8 cellular contexts compared by ENCODE assay signal in the genomic region with DNA sequence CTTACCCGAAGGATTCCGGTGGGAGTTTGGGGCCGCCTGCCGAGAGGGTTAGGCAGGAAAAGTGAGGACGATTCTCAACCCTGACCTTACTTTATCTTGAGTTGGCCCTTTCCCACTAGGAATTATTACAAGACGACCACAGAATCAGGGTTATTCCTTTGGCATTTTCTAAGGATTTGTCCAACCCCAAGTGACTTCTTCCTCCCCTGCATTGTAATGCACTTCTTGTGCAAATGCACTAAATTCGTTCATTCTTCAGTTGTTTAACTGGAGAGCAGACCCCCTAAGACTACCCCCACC. TPM values are rescaled to one million over a fixed set of nuclear protein-coding genes. Genes with fewer than 3 reads are reported as not detected.
DNase-seq lines count a peak whose midpoint lies in the region; ATAC-seq and TF ChIP-seq lines count a peak whose summit lies in the region.

No MANE protein-coding gene starts in this region.

- no peaks in the 10 kb centered on the region for H3K9me3 Mint-ChIP-seq in natural killer cell

- in situ Hi-C loops in GM13976 (cut with MboI; ENCODE audit: low sequenced_read_pairs, unreplicated experiment): no loop called here

- H3K27ac Mint-ChIP-seq in natural killer cell: peak overlapping the region; percentile 91 to 99

- intact Hi-C loops in dorsolateral prefrontal cortex (cut with DNase I) (no loop called here), natural killer cell (cut with micrococcal nuclease) (no loop called here)

- H3K4me3 Mint-ChIP-seq in natural killer cell: peak overlapping the region; percentile 94

- no peak for ATAC-seq in natural killer cell
- no peak for ATAC-seq in HG02852 (IDR thresholded peaks at IDR 0.05; ENCODE audit: unreplicated experiment)

- no peaks in the 10 kb centered on the region for H3K9me2 ChIP-seq in MM.1S (replicated peaks; ENCODE audit: insufficient read depth, low read length)

- peaks cover 26% of the 10 kb centered on the region for H3K4me1 ChIP-seq in BLaER1
- peaks cover 23% of the 10 kb centered on the region for H3K4me1 ChIP-seq in MM.1S (ENCODE audit: low read length)

- TF ChIP-seq CTCF in MM.1S (IDR thresholded peaks at IDR 0.05; ENCODE audit: low read length): no peak
- TF ChIP-seq CTCF in dorsolateral prefrontal cortex (IDR thresholded peaks at IDR 0.05 in 54 of 56, conservative IDR thresholded peaks at IDR 0.05 in 2 of 56; ENCODE audit: low read depth in 1 of 56, partially characterized antibody in 56 of 56): no peak
- no peak for TF ChIP-seq CTCF in natural killer cell (IDR thresholded peaks at IDR 0.05)
- no peak for TF ChIP-seq CTCF in GM13976 (IDR thresholded peaks at IDR 0.05; ENCODE audit: borderline replicate concordance, control extremely low read depth, extremely low read depth, insufficient read depth, missing control alignments)

- H3K36me3 ChIP-seq in BLaER1 (no peaks in the 10 kb centered on the region), MM.1S (replicated peaks; ENCODE audit: insufficient read depth, low read length) (no peaks in the 10 kb centered on the region)

- DNase-seq in MM.1S (no peak), dorsolateral prefrontal cortex (no peak), natural killer cell (no peak), NCI-H1092 treated with DMSO at 0.1 percent for 48 hours (lab: John Stamatoyannopoulos, UW) (no peak), GM13976 (ENCODE audit: low spot score) (no peak), NCI-H1092 (lab: John Stamatoyannopoulos, UW) (no peak)

- H3K27me3 Mint-ChIP-seq in natural killer cell (ENCODE audit: low read depth in 2 of 2): peaks cover 0 to 8% of the 10 kb centered on the region in 2 donors

- H4K20me1 ChIP-seq in BLaER1 (peaks cover 12% of the 10 kb centered on the region; the same call in 1 of the 2 replicates), MM.1S (ENCODE audit: insufficient read depth, low read length) (no peaks in the 10 kb centered on the region)

- peaks cover 31 to 37% of the 10 kb centered on the region in 2 donors for H3K4me1 Mint-ChIP-seq in natural killer cell

- H3K4me3 ChIP-seq in BLaER1 (peak overlapping the region; percentile 96), MM.1S (ENCODE audit: low read length) (peak overlapping the region; percentile 100), dorsolateral prefrontal cortex (peak overlapping the region; percentile 56 to 100 (median 93))

- H3K27ac ChIP-seq in BLaER1 (peak overlapping the region; percentile 91), MM.1S (ENCODE audit: low read length) (no peak overlapping the region), dorsolateral prefrontal cortex (peak overlapping the region in 20 of 59 donors; percentile 51 to 94 (median 82))

- H3K79me2 ChIP-seq in MM.1S (ENCODE audit: low read length): peaks cover 42% of the 10 kb centered on the region

- no peaks in the 10 kb centered on the region for H3K36me3 Mint-ChIP-seq in natural killer cell

- peaks cover 11% of the 10 kb centered on the region for H3F3A ChIP-seq in MM.1S (ENCODE audit: insufficient read depth, low read length)

- H2AFZ ChIP-seq in MM.1S (ENCODE audit: low read length): peak overlapping the region; percentile 99; the same call in 1 of the 2 replicates

- H3K4me2 ChIP-seq in BLaER1 (peak overlapping the region; percentile 92), MM.1S (ENCODE audit: low read depth, low read length) (peak overlapping the region; percentile 78)

- H3K9ac ChIP-seq in BLaER1: peak overlapping the region; percentile 90
- H3K9ac ChIP-seq in MM.1S (ENCODE audit: low read length): peak overlapping the region; percentile 96

- no peaks in the 10 kb centered on the region for H3K27me3 ChIP-seq in BLaER1
- H3K27me3 ChIP-seq in MM.1S (replicated peaks; ENCODE audit: insufficient read depth, low read length): no peaks in the 10 kb centered on the region
- H3K27me3 ChIP-seq in dorsolateral prefrontal cortex: no peaks in the 10 kb centered on the region

- H3K9me3 ChIP-seq in BLaER1 (no peaks in the 10 kb centered on the region), MM.1S (replicated peaks; ENCODE audit: insufficient read depth, low read length) (no peaks in the 10 kb centered on the region)

RNA-seq across cellular contexts. Expression of gene TMEM217, which starts 0.4 kb away (rescaled TPM):
- total RNA-seq in dorsolateral prefrontal cortex (1 to 10 TPM in 67 of 120 experiments, under 1 TPM in 43, not detected in 10; 0.29 to 4.3 (median 1.2) TPM), natural killer cell (1 to 10 TPM in 1 of 3 donors, under 1 TPM in 2; 0.75 to 2.1 (median 0.75) TPM)

RNA-seq across cellular contexts. Expression of gene TBC1D22B, which starts 0.8 kb away (rescaled TPM):
- total RNA-seq in dorsolateral prefrontal cortex (10 to 100 TPM in 115 of 120 experiments, 1 to 10 TPM in 5; 8.8 to 17.7 (median 12.6) TPM), natural killer cell (10 to 100 TPM in 2 of 3 donors, 1 to 10 TPM in 1; 8.0 to 12.1 (median 12.0) TPM)
